9 cellular contexts compared by ENCODE assay signal in genomic region chr9:37293664-37294524, GRCh38.
A peak's percentile ranks its signal among the peaks of the same experiment; 100 is the strongest.
DNase-seq lines count a peak whose midpoint lies in the region; ATAC-seq and TF ChIP-seq lines count a peak whose summit lies in the region.
"Had no signal": no experiment of that assay in that cellular context is flagged by ENCODE, and none has a peak within 500 bp of the region (broad histone marks: within the 10 kb centered on the region; RNA-seq: fewer than 3 reads in every experiment).

No MANE protein-coding gene starts in this region.

- no peak for TF ChIP-seq POLR2A in uterus (IDR thresholded peaks at IDR 0.05)

- no peaks in the 10 kb centered on the region for H3K4me1 ChIP-seq in uterus
- H3K4me1 ChIP-seq: parathyroid adenoma had no signal

- no peaks in the 10 kb centered on the region for H3K36me3 ChIP-seq in uterus

- H3K36me3 Mint-ChIP-seq in activated naive CD8-positive, alpha-beta T cell treated with anti-CD3 and anti-CD28 coated beads, Interleukin-2, amount 10 ng/mL, durations not matched to agents 7 days and 5 days: peaks cover 20% of the 10 kb centered on the region

- no peaks in the 10 kb centered on the region for H3K9me3 ChIP-seq in uterus

- peaks cover 45% of the 10 kb centered on the region for H3K4me1 Mint-ChIP-seq in activated naive CD8-positive, alpha-beta T cell treated with anti-CD3 and anti-CD28 coated beads, Interleukin-2, amount 10 ng/mL, durations not matched to agents 7 days and 5 days

- no peaks in the 10 kb centered on the region for H3K27me3 Mint-ChIP-seq in activated naive CD8-positive, alpha-beta T cell treated with anti-CD3 and anti-CD28 coated beads, Interleukin-2, amount 10 ng/mL, durations not matched to agents 7 days and 5 days

- no peak for TF ChIP-seq CTCF in AG10803 (conservative IDR thresholded peaks at IDR 0.05; ENCODE audit: low read length)
- TF ChIP-seq CTCF in uterus (IDR thresholded peaks at IDR 0.05): no peak

- intact Hi-C loops in posterior cingulate gyrus (cut with DNase I): no loop called here
- intact Hi-C loops in uterus (cut with DNase I; ENCODE audit: low total_unique reads): no loop called here

- H3K4me3 ChIP-seq in AG10803 (ENCODE audit: low read length) (no peak overlapping the region), uterus (no peak overlapping the region)

- POLR2A ChIA-PET in activated naive CD8-positive, alpha-beta T cell treated with anti-CD3 and anti-CD28 coated beads, Interleukin-2, amount 10 ng/mL, durations not matched to agents 7 days and 5 days (lab: Charles Lee): no interaction called here

- peak overlapping the region; percentile 63 for H3K27ac Mint-ChIP-seq in activated naive CD8-positive, alpha-beta T cell treated with anti-CD3 and anti-CD28 coated beads, Interleukin-2, amount 10 ng/mL, durations not matched to agents 7 days and 5 days

- peak; percentile 75 for ATAC-seq in GM18909 (IDR thresholded peaks at IDR 0.05; ENCODE audit: poor library complexity, unreplicated experiment)
- peak; percentile 47 for ATAC-seq in HG03097 (IDR thresholded peaks at IDR 0.05; ENCODE audit: low FRiP score, unreplicated experiment)
- ATAC-seq in activated naive CD8-positive, alpha-beta T cell treated with anti-CD3 and anti-CD28 coated beads, Interleukin-2, amount 10 ng/mL, durations not matched to agents 7 days and 5 days (ENCODE audit: low read depth): no peak

- DNase-seq in AG10803 (ENCODE audit: low read depth) (peak; percentile 64), posterior cingulate gyrus (no peak), uterus (no peak), NCI-H2196 (lab: John Stamatoyannopoulos, UW; ENCODE audit: unreplicated experiment) (no peak), ecto neural progenitor cell (ENCODE audit: low spot score) (no peak)
- DNase-seq in activated naive CD8-positive, alpha-beta T cell treated with anti-CD3 and anti-CD28 coated beads, Interleukin-2, amount 10 ng/mL, durations not matched to agents 7 days and 5 days: no peak

- no peak overlapping the region for H3K4me3 Mint-ChIP-seq in activated naive CD8-positive, alpha-beta T cell treated with anti-CD3 and anti-CD28 coated beads, Interleukin-2, amount 10 ng/mL, durations not matched to agents 7 days and 5 days

- no peaks in the 10 kb centered on the region for H3K9me3 Mint-ChIP-seq in activated naive CD8-positive, alpha-beta T cell treated with anti-CD3 and anti-CD28 coated beads, Interleukin-2, amount 10 ng/mL, durations not matched to agents 7 days and 5 days

- no peak overlapping the region for H3K27ac ChIP-seq in uterus
- H3K27ac ChIP-seq: parathyroid adenoma had no signal

- no peaks in the 10 kb centered on the region for H3K27me3 ChIP-seq in uterus
